In genomic region chr7:130537894-130538293, GRCh38 we compare ENCODE assay signal across 7 cellular contexts. TPM values are rescaled to one million over a fixed set of nuclear protein-coding genes. Genes with fewer than 3 reads are reported as not detected.
DNase-seq lines count a peak whose midpoint lies in the region; ATAC-seq, FAIRE-seq and TF ChIP-seq lines count a peak whose summit lies in the region.
"Not testable (repeated sequence)": the region's sequence is repeated elsewhere in the genome, so short reads cannot be mapped to it uniquely, and the experiment has no call there.
"Had no signal": no experiment of that assay in that cellular context is flagged by ENCODE, and none has a peak within 500 bp of the region (broad histone marks: within the 10 kb centered on the region; RNA-seq: fewer than 3 reads in every experiment).

No MANE protein-coding gene starts in this region.

- not testable (repeated sequence) for H3K9ac ChIP-seq in BLaER1

- DNase-seq in MV-4-11 (lab: John Stamatoyannopoulos, UW) (peak; percentile 70), small intestine (peak; percentile 6)
- DNase-seq in left lobe of liver (ENCODE audit: low spot score); right lobe of liver; mucosa of descending colon: not testable (repeated sequence)

- not testable (repeated sequence) for TF ChIP-seq POLR2A in right lobe of liver (IDR thresholded peaks at IDR 0.05)

- not testable (repeated sequence) for H3K27me3 ChIP-seq in BLaER1; right lobe of liver; small intestine (ENCODE audit: control insufficient read depth in 2 of 2, insufficient read depth in 2 of 2, low read length in 2 of 2)

- 0 out of 2 replicates have a peak overlapping the region, but pooled peaks have one; percentile 22 for H3K4me2 ChIP-seq in BLaER1

- not testable (repeated sequence) for H3K36me3 ChIP-seq in BLaER1; right lobe of liver; mucosa of descending colon (ENCODE audit: low read depth); small intestine (ENCODE audit: control insufficient read depth in 2 of 2, insufficient read depth in 2 of 2, low read length in 2 of 2)

- not testable (repeated sequence) for TF ChIP-seq CTCF in right lobe of liver (IDR thresholded peaks at IDR 0.05); mucosa of descending colon (IDR thresholded peaks at IDR 0.05)

- 14% methylated on average over 2 of the region's 6 CpGs for WGBS in right lobe of liver (ENCODE audit: insufficient coverage, low coverage, low lambda C conversion rate, missing lambda C conversion rate)
- 85 to 92% (median 92%) methylated on average over 6 of the region's 6 CpGs for WGBS in small intestine, 3 donors

- not testable (repeated sequence) for H3K4me1 ChIP-seq in BLaER1; right lobe of liver; mucosa of descending colon (ENCODE audit: low read depth); small intestine (ENCODE audit: control insufficient read depth in 2 of 2, insufficient read depth in 1 of 2, low read depth in 1 of 2, low read length in 1 of 2)

- not testable (repeated sequence) for H3K9me3 ChIP-seq in BLaER1; right lobe of liver; mucosa of descending colon; small intestine (ENCODE audit: control insufficient read depth, low read depth)

- not testable (repeated sequence) for H4K20me1 ChIP-seq in BLaER1

- not testable (repeated sequence) for H3K27ac ChIP-seq in BLaER1; right lobe of liver; small intestine (ENCODE audit: low read depth in 1 of 2, low read length in 1 of 2)

- intact Hi-C loops in right lobe of liver (cut with DNase I); mucosa of descending colon (cut with DNase I, micrococcal nuclease): not testable (repeated sequence)

- peak; percentile 66 for ATAC-seq in left lobe of liver
- peak; percentile 47 to 76 (median 62) for ATAC-seq in right lobe of liver
- peak; percentile 28 for ATAC-seq in mucosa of descending colon

- not testable (repeated sequence) for FAIRE-seq in small intestine (lab: Jason Lieb, UNC)

- H3K4me3 ChIP-seq in BLaER1; right lobe of liver; mucosa of descending colon; small intestine (ENCODE audit: low read depth in 1 of 2, low read length in 2 of 2): not testable (repeated sequence)

RNA-seq across cellular contexts. Expression of gene MEST, which starts 46.0 kb away (rescaled TPM):
- total RNA-seq in left lobe of liver = 44.4 TPM
- 10 to 100 TPM; 23.4 to 46.9 (median 31.2) TPM for total RNA-seq in right lobe of liver
- 10 to 100 TPM; 31.7 to 61.4 (median 42.6) TPM for total RNA-seq in mucosa of descending colon
- polyA plus RNA-seq in small intestine = 10 to 100 TPM; 15.9 to 25.7 (median 16.5) TPM
- total RNA-seq: A172 had no signal
